Comparison of ENCODE assay signal across 8 cellular contexts in the genomic region with DNA sequence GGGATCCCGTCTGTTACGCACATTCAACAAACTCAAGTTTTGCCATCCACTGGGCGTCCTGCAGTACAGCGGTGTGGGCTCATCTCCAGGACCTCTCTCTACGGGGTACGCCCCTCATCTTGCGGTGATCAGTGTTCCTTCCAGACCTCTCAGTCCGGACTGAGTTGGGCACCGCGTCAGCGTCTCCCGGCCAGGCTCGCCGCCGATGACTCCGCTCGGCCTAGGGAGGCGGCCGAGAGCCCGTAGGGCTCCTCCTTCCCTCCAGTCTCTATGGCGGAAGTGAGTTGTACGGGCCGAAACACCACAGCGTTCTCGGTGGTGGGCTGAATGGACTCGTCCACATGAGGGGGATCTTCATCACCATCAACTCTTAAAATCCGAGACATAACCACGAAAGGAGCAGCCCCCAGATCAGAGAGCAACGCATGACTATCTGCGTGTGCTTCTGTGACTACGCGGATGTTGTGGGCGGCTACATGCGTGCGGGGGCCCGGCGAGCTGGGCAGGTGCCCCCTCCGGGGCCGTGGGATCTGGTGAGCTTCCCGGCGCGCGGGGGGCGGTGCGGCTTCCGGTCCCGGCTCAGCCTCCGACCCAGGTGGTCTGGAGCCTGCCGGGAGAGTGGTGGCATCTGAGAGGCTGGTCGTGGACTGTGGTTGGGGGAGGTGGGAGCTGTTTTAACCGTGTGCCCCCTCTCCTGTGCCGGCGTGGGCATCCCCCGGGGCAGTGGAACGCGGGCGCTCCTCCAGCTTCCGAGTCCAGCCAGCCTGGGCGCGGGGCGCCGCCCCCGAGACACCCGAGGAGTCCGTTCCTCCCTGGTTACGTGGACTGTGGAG. TPM values are rescaled to one million over a fixed set of nuclear protein-coding genes. Genes with fewer than 3 reads are reported as not detected.
DNase-seq lines count a peak whose midpoint lies in the region; ATAC-seq, FAIRE-seq and TF ChIP-seq lines count a peak whose summit lies in the region.

A gene with protein sequence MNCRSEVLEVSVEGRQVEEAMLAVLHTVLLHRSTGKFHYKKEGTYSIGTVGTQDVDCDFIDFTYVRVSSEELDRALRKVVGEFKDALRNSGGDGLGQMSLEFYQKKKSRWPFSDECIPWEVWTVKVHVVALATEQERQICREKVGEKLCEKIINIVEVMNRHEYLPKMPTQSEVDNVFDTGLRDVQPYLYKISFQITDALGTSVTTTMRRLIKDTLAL (plus strand): TSS at position 569 of the 833 bp plus-strand sequence. CDS start 3,673 bp downstream, outside the sequence.

- H3K27ac ChIP-seq in WERI-Rb-1, result peak within 1 kb of the TSS; percentile 100
- peak within 1 kb of the TSS; percentile 97 for H3K27ac ChIP-seq in mammary epithelial cell (ENCODE audit: insufficient read depth, low read depth, low read length)
- peak within 1 kb of the TSS; percentile 52 to 90 for H3K27ac ChIP-seq in small intestine (ENCODE audit: low read depth in 1 of 2, low read length in 1 of 2)

- in situ Hi-C loops in mammary epithelial cell (cut with MboI; ENCODE audit: low sequenced_read_pairs in 2 of 2), result no loop called here

- H3K36me3 ChIP-seq in WERI-Rb-1 (peaks cover 27% of the 10 kb centered on the region), mammary epithelial cell (ENCODE audit: insufficient read depth, low read length) (peaks cover 6% of the 10 kb centered on the region), small intestine (ENCODE audit: control insufficient read depth in 2 of 2, insufficient read depth in 2 of 2, low read length in 2 of 2) (peaks cover 3 to 4% of the 10 kb centered on the region in 2 donors)

- peak; percentile 91 for TF ChIP-seq CTCF in WERI-Rb-1 (IDR thresholded peaks at IDR 0.05; ENCODE audit: low read depth, low read length)
- peak; percentile 61 to 87 for TF ChIP-seq CTCF in mammary epithelial cell (conservative IDR thresholded peaks at IDR 0.05 in 1 of 2, IDR thresholded peaks at IDR 0.05 in 1 of 2; ENCODE audit: extremely low read depth in 1 of 2, insufficient read depth in 1 of 2, low read depth in 1 of 2, low read length in 2 of 2)

- peaks cover 20% of the 10 kb centered on the region for H3K4me1 ChIP-seq in mammary epithelial cell (ENCODE audit: insufficient read depth, low read length)
- peaks cover 0 to 7% of the 10 kb centered on the region in 2 donors for H3K4me1 ChIP-seq in small intestine (ENCODE audit: control insufficient read depth in 2 of 2, insufficient read depth in 1 of 2, low read depth in 1 of 2, low read length in 1 of 2)

- no TSS peak for BruUV-seq in mammary epithelial cell (replicated peaks; lab: Mats Ljungman, UMichigan)

- peaks cover 48% of the 10 kb centered on the region for H3K79me2 ChIP-seq in mammary epithelial cell (ENCODE audit: insufficient read depth, low read length)

- no peaks in the 10 kb centered on the region for H4K20me1 ChIP-seq in mammary epithelial cell (ENCODE audit: insufficient read depth, low read length)

- H3K27me3 ChIP-seq in WERI-Rb-1 (ENCODE audit: insufficient read depth, low read depth, severe bottlenecking) (no peaks in the 10 kb centered on the region), mammary epithelial cell (ENCODE audit: insufficient read depth, low read length) (no peaks in the 10 kb centered on the region), small intestine (ENCODE audit: control insufficient read depth in 2 of 2, insufficient read depth in 2 of 2, low read length in 2 of 2) (no peaks in the 10 kb centered on the region)

- H3K4me3 ChIP-seq in WERI-Rb-1 (ENCODE audit: low read depth, low read length) (peak within 1 kb of the TSS; percentile 94), mammary epithelial cell (replicated peaks in 1 of 3; ENCODE audit: insufficient read depth in 1 of 3, low read depth in 2 of 3, low read length in 3 of 3) (peak within 1 kb of the TSS; percentile 94 to 99 (median 98)), small intestine (ENCODE audit: low read depth in 1 of 2, low read length in 2 of 2) (peak within 1 kb of the TSS; percentile 77 to 82)

- DNase-seq in AG08396 (ENCODE audit: low spot score) (peak; percentile 95), NCI-H2196 treated with DMSO at 0.1 percent for 48 hours (lab: John Stamatoyannopoulos, UW; ENCODE audit: unreplicated experiment) (peak; percentile 81), WERI-Rb-1 (peak; percentile 91), mammary epithelial cell (peak; percentile 92), iPS-NIHi11 (ENCODE audit: low spot score) (peak; percentile 95), small intestine (peak; percentile 95)

- WGBS in mammary epithelial cell (ENCODE audit: low coverage, missing lambda C conversion rate), result 2% methylated on average over 41 of the region's 66 CpGs
- 0 to 1% (median 1%) methylated on average over 57 to 66 of the region's 66 CpGs for WGBS in small intestine, 3 donors

- peaks cover 3% of the 10 kb centered on the region for H3K9me3 ChIP-seq in WERI-Rb-1 (ENCODE audit: severe bottlenecking)
- H3K9me3 ChIP-seq in mammary epithelial cell (replicated peaks; ENCODE audit: insufficient read depth, low read length), result no peaks in the 10 kb centered on the region
- no peaks in the 10 kb centered on the region for H3K9me3 ChIP-seq in small intestine (ENCODE audit: control insufficient read depth, low read depth)

- FAIRE-seq in small intestine (lab: Jason Lieb, UNC), result no peak

- peak within 1 kb of the TSS; percentile 96 for H3K9ac ChIP-seq in mammary epithelial cell (ENCODE audit: insufficient read depth, low read length)

- H3K4me2 ChIP-seq in mammary epithelial cell (ENCODE audit: insufficient read depth, low read depth, low read length), result peak within 1 kb of the TSS; percentile 81

- H2AFZ ChIP-seq in mammary epithelial cell (ENCODE audit: low read depth, low read length), result peak within 1 kb of the TSS; percentile 97

- CTCF ChIA-PET in mammary epithelial cell (lab: Charles Lee; ENCODE audit: low non-redundant PET), result interaction anchor here (0.6 kb wide), 2 partner anchors 15 to 125 kb away, joined by 4 to 6 read pairs; no protein-coding TSS in a partner anchor

- intact Hi-C loops in mammary epithelial cell (cut with micrococcal nuclease), result loop anchor here (1.0 to 2.0 kb wide), 3 partner anchors 19 to 44 kb away; a partner anchor contains a TSS

- ATAC-seq in GM18873 (IDR thresholded peaks at IDR 0.05; ENCODE audit: low FRiP score, unreplicated experiment) (peak; percentile 84), HG03139 (IDR thresholded peaks at IDR 0.05; ENCODE audit: unreplicated experiment) (peak; percentile 90)

- dilution Hi-C loops in mammary epithelial cell (cut with HindIII; ENCODE audit: low sequenced_read_pairs), result no loop called here

RNA-seq across cellular contexts. Expression of the gene that starts here (rescaled TPM):
- total RNA-seq in mammary epithelial cell, result 10 to 100 TPM; 44.8 to 59.4 TPM
- polyA plus RNA-seq in mammary epithelial cell, result 90.8 TPM
- polyA minus RNA-seq in mammary epithelial cell, result 36.4 TPM
- polyA plus RNA-seq in small intestine, result 10 to 100 TPM; 49.2 to 65.1 (median 61.7) TPM

Comparison
In these comparisons a context has a peak if more than half of its experiments do, and no peak if none do; other contexts are left out.
1. Peak in every context shown above with its lines: DNase-seq, ATAC-seq, H3K4me3 ChIP-seq and H3K27ac ChIP-seq.